ENCODE assay signal across 19 cellular contexts in genomic region chr5:176133877-176134276, GRCh38.
DNase-seq lines count a peak whose midpoint lies in the region; ATAC-seq, FAIRE-seq and TF ChIP-seq lines count a peak whose summit lies in the region.
"Had no signal": no experiment of that assay in that cellular context is flagged by ENCODE, and none has a peak within 500 bp of the region (broad histone marks: within the 10 kb centered on the region; RNA-seq: fewer than 3 reads in every experiment).

No MANE protein-coding gene starts in this region.

- H3K27me3 ChIP-seq in small intestine (ENCODE audit: control insufficient read depth in 2 of 2, insufficient read depth in 2 of 2, low read length in 2 of 2): peaks cover 11 to 15% of the 10 kb centered on the region in 2 donors

- DNase-seq in Calu3: no peak
- DNase-seq in OCI-M1 (lab: John Stamatoyannopoulos, UW): peak; percentile 19
- DNase-seq in endothelial cell (ENCODE audit: low spot score): no peak
- no peak for DNase-seq in progenitor cell of endocrine pancreas (ENCODE audit: low spot score, unreplicated experiment)
- no peak for DNase-seq in small intestine
- DNase-seq in NCI-H510A treated with DMSO at 0.1 percent for 48 hours (lab: John Stamatoyannopoulos, UW): no peak
- DNase-seq: activated CD4-positive, CD25-positive, alpha-beta regulatory T cell treated with anti-CD3 and anti-CD28 coated beads, Interleukin-2, amount 50 U/mL, for 72 hours; activated gamma-delta T cell treated with Interleukin-2 at 50 U/mL for 16 hours; effector memory CD8-positive, alpha-beta T cell; NCI-H1694 treated with DMSO at 0.1 percent for 48 hours; NCI-H524 treated with DMSO at 0.1 percent for 48 hours; posterior cingulate gyrus; T-helper 1 cell had no signal

- ATAC-seq in HG03175 (IDR thresholded peaks at IDR 0.05; ENCODE audit: unreplicated experiment): no peak
- ATAC-seq: effector memory CD8-positive, alpha-beta T cell; GM12878 had no signal

- no peak overlapping the region for H3K27ac ChIP-seq in small intestine (ENCODE audit: low read depth in 1 of 2, low read length in 1 of 2)
- H3K27ac ChIP-seq: C4-2B, cardiac muscle cell, HL-60, thoracic aorta had no signal

- H3K27ac Mint-ChIP-seq in Calu3 (ENCODE audit: unreplicated experiment): no peak overlapping the region
- H3K27ac Mint-ChIP-seq in endothelial cell (ENCODE audit: unreplicated experiment): no peak overlapping the region
- H3K27ac Mint-ChIP-seq in progenitor cell of endocrine pancreas: peak overlapping the region; percentile 48
- H3K27ac Mint-ChIP-seq: effector memory CD8-positive, alpha-beta T cell had no signal

- TF ChIP-seq CTCF in Calu3 (IDR thresholded peaks at IDR 0.05; ENCODE audit: unreplicated experiment) (no peak), endothelial cell (IDR thresholded peaks at IDR 0.05; ENCODE audit: unreplicated experiment) (no peak), progenitor cell of endocrine pancreas (IDR thresholded peaks at IDR 0.05; ENCODE audit: unreplicated experiment) (no peak)

- no peaks in the 10 kb centered on the region for H3K4me1 ChIP-seq in small intestine (ENCODE audit: control insufficient read depth in 2 of 2, insufficient read depth in 1 of 2, low read depth in 1 of 2, low read length in 1 of 2)

- H3K36me3 Mint-ChIP-seq in Calu3 (ENCODE audit: insufficient read depth, unreplicated experiment): no peaks in the 10 kb centered on the region
- peaks cover 3% of the 10 kb centered on the region for H3K36me3 Mint-ChIP-seq in endothelial cell (ENCODE audit: low read depth, unreplicated experiment)
- no peaks in the 10 kb centered on the region for H3K36me3 Mint-ChIP-seq in progenitor cell of endocrine pancreas (ENCODE audit: insufficient read depth)

- H3K4me1 Mint-ChIP-seq in Calu3 (ENCODE audit: low read depth, unreplicated experiment) (peaks cover 12% of the 10 kb centered on the region), endothelial cell (ENCODE audit: unreplicated experiment) (peaks cover 10% of the 10 kb centered on the region), progenitor cell of endocrine pancreas (ENCODE audit: low read depth) (peaks cover 26% of the 10 kb centered on the region)

- H3K4me3 ChIP-seq in small intestine (ENCODE audit: low read depth in 1 of 2, low read length in 2 of 2): no peak overlapping the region
- H3K4me3 ChIP-seq: cardiac muscle cell, GM12878, thoracic aorta had no signal

- H3K36me3 ChIP-seq in small intestine (ENCODE audit: control insufficient read depth in 2 of 2, insufficient read depth in 2 of 2, low read length in 2 of 2): no peaks in the 10 kb centered on the region
- H3K36me3 ChIP-seq: cardiac muscle cell, thoracic aorta had no signal

- FAIRE-seq in small intestine (lab: Jason Lieb, UNC): no peak
- FAIRE-seq: GM12878 had no signal

- 28 to 32% (median 30%) methylated on average over 9 to 15 of the region's 15 CpGs for WGBS in small intestine, 3 donors

- H3K4me3 Mint-ChIP-seq in Calu3 (ENCODE audit: low read depth, unreplicated experiment): peak overlapping the region; percentile 55
- peak overlapping the region; percentile 75 for H3K4me3 Mint-ChIP-seq in endothelial cell (ENCODE audit: unreplicated experiment)
- peak overlapping the region; percentile 63 for H3K4me3 Mint-ChIP-seq in progenitor cell of endocrine pancreas (ENCODE audit: low read depth)

- H3K27me3 Mint-ChIP-seq in Calu3 (ENCODE audit: unreplicated experiment) (peaks cover 44% of the 10 kb centered on the region), endothelial cell (ENCODE audit: unreplicated experiment) (peaks cover 8% of the 10 kb centered on the region), progenitor cell of endocrine pancreas (peaks cover 11% of the 10 kb centered on the region)

- CTCF ChIA-PET in Calu3 (lab: Charles Lee): no interaction called here

- H3K9me3 Mint-ChIP-seq in Calu3 (ENCODE audit: low read depth, unreplicated experiment): no peaks in the 10 kb centered on the region
- H3K9me3 Mint-ChIP-seq in endothelial cell (ENCODE audit: unreplicated experiment): no peaks in the 10 kb centered on the region
- no peaks in the 10 kb centered on the region for H3K9me3 Mint-ChIP-seq in progenitor cell of endocrine pancreas (ENCODE audit: low read depth)
- H3K9me3 Mint-ChIP-seq: effector memory CD8-positive, alpha-beta T cell had no signal

- no TSS peak for BruUV-seq in Calu3 (replicated peaks; lab: Mats Ljungman, UMichigan)

- intact Hi-C loops in Calu3 (cut with micrococcal nuclease; ENCODE audit: unreplicated experiment): no loop called here

- no peaks in the 10 kb centered on the region for H3K9me3 ChIP-seq in small intestine (ENCODE audit: control insufficient read depth, low read depth)
- H3K9me3 ChIP-seq: thoracic aorta had no signal
